In genomic region chr1:46932020-46932419, GRCh38 we compare ENCODE assay signal across 14 cellular contexts. TPM values are rescaled to one million over a fixed set of nuclear protein-coding genes. Genes with fewer than 3 reads are reported as not detected.
"Had no signal": no experiment of that assay in that cellular context is flagged by ENCODE, and none has a peak within 500 bp of the region (broad histone marks: within the 10 kb centered on the region; RNA-seq: fewer than 3 reads in every experiment).

No MANE protein-coding gene starts in this region.

RNA-seq across cellular contexts. Expression of gene CYP4A11, which starts 9.3 kb away (rescaled TPM):
- total RNA-seq: activated naive CD4-positive, alpha-beta T cell treated with anti-CD3 and anti-CD28 coated beads for 36 hours; activated naive CD4-positive, alpha-beta T cell treated with anti-CD3 and anti-CD28 coated beads, Interleukin-2, amount 50 U/mL, for 72 hours; activated naive CD8-positive, alpha-beta T cell treated with anti-CD3 and anti-CD28 coated beads for 36 hours; activated naive CD8-positive, alpha-beta T cell treated with anti-CD3 and anti-CD28 coated beads, Interleukin-2, amount 10 ng/mL, durations not matched to agents 7 days and 5 days; activated T-cell treated with anti-CD3 and anti-CD28 coated beads, Interleukin-2, amount 50 U/mL, for 72 hours; activated T-helper 1 cell treated with anti-CD3 and anti-CD28 coated beads, Interleukin-12 subunit alpha, Interleukin-12 subunit beta, Interleukin-2, Interleukin-4 antibody, amounts not matched to agents 30 ng/mL and 10 ng/mL and 1 ng/mL, durations not matched to agents 14 hours and 24 hours and 36 hours; activated T-helper 17 cell treated with anti-CD3 and anti-CD28 coated beads, Interleukin-2, amount 50 U/mL, for 72 hours; activated T-helper 2 cell treated with anti-CD3 and anti-CD28 coated beads, Interferon-gamma antibody, Interleukin-2, Interleukin-4, amounts not matched to agents 10 μg/mL and 5 μg/mL and 100 μg/mL, durations not matched to agents 14 hours and 24 hours and 36 hours; ascending aorta; astrocyte; bronchial epithelial cell; cardiac muscle cell; cardiac septum; chondrocyte had no signal
